ENCODE assay signal across 31 cellular contexts in genomic region chr22:18126606-18127005, GRCh38.
"Had no signal": no experiment of that assay in that cellular context is flagged by ENCODE, and none has a peak within 500 bp of the region (broad histone marks: within the 10 kb centered on the region; RNA-seq: fewer than 3 reads in every experiment).

No MANE protein-coding gene starts in this region.

- H3K4me3 Mint-ChIP-seq: activated CD4-positive, alpha-beta T cell treated with anti-CD3 and anti-CD28 coated beads for 36 hours; activated CD4-positive, alpha-beta T cell treated with anti-CD3 and anti-CD28 coated beads, Interleukin-2, amount 10 ng/mL, durations not matched to agents 24 days and 14 days; activated CD8-positive, alpha-beta T cell treated with anti-CD3 and anti-CD28 coated beads for 36 hours; activated naive CD4-positive, alpha-beta T cell treated with anti-CD3 and anti-CD28 coated beads, Interleukin-2, amount 10 ng/mL, durations not matched to agents 7 days and 5 days; activated naive CD8-positive, alpha-beta T cell; activated T-helper 1 cell treated with anti-CD3 and anti-CD28 coated beads, Interleukin-12 subunit alpha, Interleukin-12 subunit beta, Interleukin-2, Interleukin-4 antibody, amounts not matched to agents 30 ng/mL and 10 ng/mL and 1 ng/mL, durations not matched to agents 14 hours and 24 hours and 36 hours; central memory CD8-positive, alpha-beta T cell; effector memory CD8-positive, alpha-beta T cell; T-helper 17 cell; T-helper 2 cell treated with Interferon-gamma antibody and Interleukin-4, amounts not matched to agents 5 μg/mL and 100 μg/mL, for 36 hours had no signal

- H3K27me3 ChIP-seq: brain microvascular endothelial cell, esophagus muscularis mucosa, foreskin keratinocyte, gastroesophageal sphincter had no signal

- H3K27me3 Mint-ChIP-seq: activated CD4-positive, alpha-beta T cell treated with anti-CD3 and anti-CD28 coated beads for 36 hours; activated CD4-positive, alpha-beta T cell treated with anti-CD3 and anti-CD28 coated beads, Interleukin-2, amount 10 ng/mL, durations not matched to agents 24 days and 14 days; activated CD8-positive, alpha-beta T cell treated with anti-CD3 and anti-CD28 coated beads for 36 hours; activated naive CD4-positive, alpha-beta T cell treated with anti-CD3 and anti-CD28 coated beads, Interleukin-2, amount 10 ng/mL, durations not matched to agents 7 days and 5 days; activated naive CD8-positive, alpha-beta T cell; central memory CD8-positive, alpha-beta T cell; effector memory CD8-positive, alpha-beta T cell; T-helper 17 cell had no signal

- DNase-seq: activated CD4-positive, alpha-beta T cell treated with anti-CD3 and anti-CD28 coated beads for 36 hours; activated CD4-positive, alpha-beta T cell treated with anti-CD3 and anti-CD28 coated beads, Interleukin-2, amount 10 ng/mL, durations not matched to agents 24 days and 14 days; activated CD4-positive, CD25-positive, alpha-beta regulatory T cell; activated CD4-positive, CD25-positive, alpha-beta regulatory T cell treated with anti-CD3 and anti-CD28 coated beads, Interleukin-2, amount 50 U/mL, for 72 hours; activated CD8-positive, alpha-beta memory T cell treated with anti-CD3 and anti-CD28 coated beads for 24 hours; activated CD8-positive, alpha-beta T cell treated with anti-CD3 and anti-CD28 coated beads for 36 hours; activated effector memory CD4-positive, alpha-beta T cell treated with anti-CD3 and anti-CD28 coated beads, Interleukin-2, amount 50 U/mL, for 16 hours; activated naive CD4-positive, alpha-beta T cell treated with anti-CD3 and anti-CD28 coated beads, Interleukin-2, amount 10 ng/mL, durations not matched to agents 7 days and 5 days; activated T-cell treated with anti-CD3 and anti-CD28 coated beads, Interleukin-2, amount 50 U/mL, for 1 hour; activated T-cell treated with anti-CD3 and anti-CD28 coated beads, Interleukin-2, amount 50 U/mL, for 48 hours; amniotic stem cell; anterior cingulate cortex; brain microvascular endothelial cell; cortex of kidney; dermis blood vessel endothelial cell; effector CD4-positive, alpha-beta T cell; effector memory CD8-positive, alpha-beta T cell; erythroblast; foreskin keratinocyte; T-helper 1 cell; T-helper 17 cell; T1000 had no signal

- FAIRE-seq: astrocyte, bronchial epithelial cell had no signal

- H3K36me3 Mint-ChIP-seq: activated naive CD4-positive, alpha-beta T cell treated with anti-CD3 and anti-CD28 coated beads, Interleukin-2, amount 10 ng/mL, durations not matched to agents 7 days and 5 days had no signal

- H3K27ac Mint-ChIP-seq: activated CD4-positive, alpha-beta T cell treated with anti-CD3 and anti-CD28 coated beads for 36 hours; activated CD4-positive, alpha-beta T cell treated with anti-CD3 and anti-CD28 coated beads, Interleukin-2, amount 10 ng/mL, durations not matched to agents 24 days and 14 days; activated CD8-positive, alpha-beta T cell treated with anti-CD3 and anti-CD28 coated beads for 36 hours; activated naive CD4-positive, alpha-beta T cell treated with anti-CD3 and anti-CD28 coated beads, Interleukin-2, amount 10 ng/mL, durations not matched to agents 7 days and 5 days; activated naive CD8-positive, alpha-beta T cell; activated T-helper 1 cell treated with anti-CD3 and anti-CD28 coated beads, Interleukin-12 subunit alpha, Interleukin-12 subunit beta, Interleukin-2, Interleukin-4 antibody, amounts not matched to agents 30 ng/mL and 10 ng/mL and 1 ng/mL, durations not matched to agents 14 hours and 24 hours and 36 hours; activated T-helper 2 cell treated with anti-CD3 and anti-CD28 coated beads, Interferon-gamma antibody, Interleukin-2, Interleukin-4, amounts not matched to agents 10 μg/mL and 5 μg/mL and 100 μg/mL, durations not matched to agents 14 hours and 24 hours and 36 hours; T-helper 17 cell; T-helper 2 cell treated with Interferon-gamma antibody and Interleukin-4, amounts not matched to agents 5 μg/mL and 100 μg/mL, for 36 hours had no signal

- H3K9me3 Mint-ChIP-seq: activated CD4-positive, alpha-beta T cell treated with anti-CD3 and anti-CD28 coated beads, Interleukin-2, amount 10 ng/mL, durations not matched to agents 24 days and 14 days; activated CD8-positive, alpha-beta T cell treated with anti-CD3 and anti-CD28 coated beads for 36 hours; activated naive CD4-positive, alpha-beta T cell treated with anti-CD3 and anti-CD28 coated beads, Interleukin-2, amount 10 ng/mL, durations not matched to agents 7 days and 5 days; activated T-helper 1 cell treated with anti-CD3 and anti-CD28 coated beads, Interleukin-12 subunit alpha, Interleukin-12 subunit beta, Interleukin-2, Interleukin-4 antibody, amounts not matched to agents 30 ng/mL and 10 ng/mL and 1 ng/mL, durations not matched to agents 14 hours and 24 hours and 36 hours; activated T-helper 2 cell treated with anti-CD3 and anti-CD28 coated beads, Interferon-gamma antibody, Interleukin-2, Interleukin-4, amounts not matched to agents 10 μg/mL and 5 μg/mL and 100 μg/mL, durations not matched to agents 14 hours and 24 hours and 36 hours; central memory CD8-positive, alpha-beta T cell; effector memory CD8-positive, alpha-beta T cell; T-helper 2 cell treated with Interferon-gamma antibody and Interleukin-4, amounts not matched to agents 5 μg/mL and 100 μg/mL, for 36 hours had no signal

- H3K4me1 Mint-ChIP-seq: activated CD4-positive, alpha-beta T cell treated with anti-CD3 and anti-CD28 coated beads for 36 hours; activated naive CD4-positive, alpha-beta T cell treated with anti-CD3 and anti-CD28 coated beads, Interleukin-2, amount 10 ng/mL, durations not matched to agents 7 days and 5 days; central memory CD8-positive, alpha-beta T cell had no signal

- H3K4me3 ChIP-seq: esophagus muscularis mucosa, gastroesophageal sphincter had no signal

- H3K4me1 ChIP-seq: esophagus muscularis mucosa, foreskin keratinocyte, gastroesophageal sphincter had no signal

- ATAC-seq: activated CD4-positive, alpha-beta T cell treated with anti-CD3 and anti-CD28 coated beads for 36 hours; activated CD8-positive, alpha-beta T cell treated with anti-CD3 and anti-CD28 coated beads for 36 hours; effector memory CD8-positive, alpha-beta T cell; foreskin keratinocyte; gastroesophageal sphincter; T-helper 17 cell had no signal

- H3K27ac ChIP-seq: brain microvascular endothelial cell, esophagus muscularis mucosa, foreskin keratinocyte, gastroesophageal sphincter had no signal

- H3K9me3 ChIP-seq: esophagus muscularis mucosa, gastroesophageal sphincter had no signal

- H3K36me3 ChIP-seq: brain microvascular endothelial cell had no signal
